ENCODE assay signal across 17 cellular contexts in the genomic region with DNA sequence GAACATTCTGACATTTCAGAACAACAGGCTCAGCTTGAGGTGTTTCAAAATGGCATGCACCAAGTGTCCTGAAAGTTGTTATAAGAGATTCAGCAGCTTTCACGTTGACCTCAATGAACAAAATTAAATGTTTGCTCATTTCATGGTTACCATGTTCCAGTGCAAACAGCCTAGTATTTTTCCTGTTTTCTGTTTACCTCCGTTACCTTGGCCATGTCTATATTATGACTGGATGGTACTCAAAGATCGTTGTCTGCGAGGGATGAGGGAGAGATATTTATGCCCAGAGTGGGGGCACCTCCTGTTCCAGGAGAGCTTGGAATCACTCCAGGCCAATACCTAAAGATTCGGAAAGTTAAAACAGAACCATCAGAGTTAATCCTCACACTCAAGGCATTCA.
DNase-seq lines count a peak whose midpoint lies in the region; TF ChIP-seq lines count a peak whose summit lies in the region.
"Had no signal": no experiment of that assay in that cellular context is flagged by ENCODE, and none has a peak within 500 bp of the region (broad histone marks: within the 10 kb centered on the region; RNA-seq: fewer than 3 reads in every experiment).

No MANE protein-coding gene starts in this region.

- H3K36me3 ChIP-seq in HEK293 (ENCODE audit: control insufficient read depth in 2 of 2, insufficient read depth in 1 of 2, low read length in 2 of 2), result no peaks in the 10 kb centered on the region
- no peaks in the 10 kb centered on the region for H3K36me3 ChIP-seq in osteoblast (ENCODE audit: insufficient read depth, low read length)
- no peaks in the 10 kb centered on the region for H3K36me3 ChIP-seq in MG63
- H3K36me3 ChIP-seq: BLaER1 had no signal

- H3K4me2 ChIP-seq in osteoblast (ENCODE audit: insufficient read depth, low read length), result no peak overlapping the region
- H3K4me2 ChIP-seq: BLaER1 had no signal

- H3K4me1 Mint-ChIP-seq in activated naive CD4-positive, alpha-beta T cell treated with anti-CD3 and anti-CD28 coated beads, Interleukin-2, amount 10 ng/mL, durations not matched to agents 7 days and 5 days, result no peaks in the 10 kb centered on the region
- H3K4me1 Mint-ChIP-seq: B cell; CD14-positive monocyte; CD8-positive, alpha-beta memory T cell had no signal

- H3K27ac Mint-ChIP-seq in activated naive CD4-positive, alpha-beta T cell treated with anti-CD3 and anti-CD28 coated beads, Interleukin-2, amount 10 ng/mL, durations not matched to agents 7 days and 5 days, result no peak overlapping the region
- H3K27ac Mint-ChIP-seq: B cell; CD14-positive monocyte; CD4-positive, alpha-beta T cell; CD8-positive, alpha-beta memory T cell had no signal

- no peaks in the 10 kb centered on the region for H3K79me2 ChIP-seq in osteoblast (ENCODE audit: insufficient read depth, low read length)

- TF ChIP-seq CTCF in HEK293 (tag by site-specific recombination; IDR thresholded peaks at IDR 0.05) (no peak), osteoblast (IDR thresholded peaks at IDR 0.05; ENCODE audit: extremely low read depth, low read depth, low read length) (no peak)

- H2AFZ ChIP-seq in osteoblast (ENCODE audit: low read length), result peak overlapping the region; percentile 44

- POLR2A ChIA-PET in HEK293 (lab: Yijun Ruan, JAX), result no interaction called here

- H4K20me1 ChIP-seq in osteoblast (ENCODE audit: insufficient read depth, low read length), result no peaks in the 10 kb centered on the region
- H4K20me1 ChIP-seq: BLaER1 had no signal

- H3K4me1 ChIP-seq in HEK293 (ENCODE audit: control insufficient read depth, insufficient read depth, low read length), result no peaks in the 10 kb centered on the region
- no peaks in the 10 kb centered on the region for H3K4me1 ChIP-seq in osteoblast (ENCODE audit: insufficient read depth, low read length)
- H3K4me1 ChIP-seq: BLaER1 had no signal

- no peaks in the 10 kb centered on the region for H3K36me3 Mint-ChIP-seq in activated naive CD4-positive, alpha-beta T cell treated with anti-CD3 and anti-CD28 coated beads, Interleukin-2, amount 10 ng/mL, durations not matched to agents 7 days and 5 days
- H3K36me3 Mint-ChIP-seq: CD14-positive monocyte; CD8-positive, alpha-beta memory T cell had no signal

- no peaks in the 10 kb centered on the region for H3K9me3 Mint-ChIP-seq in activated naive CD4-positive, alpha-beta T cell treated with anti-CD3 and anti-CD28 coated beads, Interleukin-2, amount 10 ng/mL, durations not matched to agents 7 days and 5 days
- H3K9me3 Mint-ChIP-seq: CD14-positive monocyte; CD4-positive, alpha-beta T cell; CD8-positive, alpha-beta memory T cell had no signal

- H3K27ac ChIP-seq in HEK293 (ENCODE audit: extremely low read depth, low read depth, low read length), result no peak overlapping the region
- no peak overlapping the region for H3K27ac ChIP-seq in osteoblast (ENCODE audit: low read depth, low read length)
- H3K27ac ChIP-seq: 22Rv1, BLaER1 had no signal

- H3K9me3 ChIP-seq in HEK293 (ENCODE audit: control insufficient read depth, insufficient read depth, low read depth, low read length) (no peaks in the 10 kb centered on the region), osteoblast (ENCODE audit: low read depth, low read length) (no peaks in the 10 kb centered on the region), MG63 (no peaks in the 10 kb centered on the region)
- H3K9me3 ChIP-seq: BLaER1 had no signal

- H3K4me3 ChIP-seq in HEK293 (ENCODE audit: low read depth, low read length) (no peak overlapping the region), osteoblast (ENCODE audit: insufficient read depth, low read length) (no peak overlapping the region), MG63 (no peak overlapping the region)
- H3K4me3 ChIP-seq: BLaER1 had no signal

- CTCF ChIA-PET in HEK293 (lab: Yijun Ruan, JAX), result interaction anchor here (0.7 kb wide), 1 partner anchor 27 kb away, joined by 3 read pairs; no protein-coding TSS in a partner anchor
- CTCF ChIA-PET in activated naive CD4-positive, alpha-beta T cell treated with anti-CD3 and anti-CD28 coated beads, Interleukin-2, amount 10 ng/mL, durations not matched to agents 7 days and 5 days (lab: Charles Lee), result no interaction called here

- no peak overlapping the region for H3K4me3 Mint-ChIP-seq in activated naive CD4-positive, alpha-beta T cell treated with anti-CD3 and anti-CD28 coated beads, Interleukin-2, amount 10 ng/mL, durations not matched to agents 7 days and 5 days
- H3K4me3 Mint-ChIP-seq: B cell; CD14-positive monocyte; CD4-positive, alpha-beta T cell; CD8-positive, alpha-beta memory T cell had no signal

- peak; percentile 34 for DNase-seq in DMS53 (lab: John Stamatoyannopoulos, UW)
- no peak for DNase-seq in DMS53 treated with DMSO at 0.1 percent for 48 hours (lab: John Stamatoyannopoulos, UW; ENCODE audit: unreplicated experiment)
- peak; percentile 36 for DNase-seq in osteoblast (ENCODE audit: insufficient read length, low spot score, missing footprints)
- DNase-seq in glomerular visceral epithelial cell (ENCODE audit: extremely low spot score), result no peak
- no peak for DNase-seq in activated naive CD4-positive, alpha-beta T cell treated with anti-CD3 and anti-CD28 coated beads, Interleukin-2, amount 10 ng/mL, durations not matched to agents 7 days and 5 days
- DNase-seq in MG63, result no peak
- DNase-seq: CD4-positive, alpha-beta T cell; CD8-positive, alpha-beta memory T cell; DMS 273 treated with DMSO at 0.1 percent for 48 hours; DND-41; H7; HCEC 1CT had no signal

- H3K27me3 ChIP-seq in osteoblast (ENCODE audit: insufficient read depth, low read length) (no peaks in the 10 kb centered on the region), MG63 (no peaks in the 10 kb centered on the region)
- H3K27me3 ChIP-seq: BLaER1 had no signal

- H3K27me3 Mint-ChIP-seq in activated naive CD4-positive, alpha-beta T cell treated with anti-CD3 and anti-CD28 coated beads, Interleukin-2, amount 10 ng/mL, durations not matched to agents 7 days and 5 days, result peaks cover 12% of the 10 kb centered on the region

TF ChIP-seq in HEK293, 187 proteins besides CTCF, POLR2A, EP300 and RAD21:
- TF ChIP-seq ZNF112 (tag by site-specific recombination; IDR thresholded peaks at IDR 0.05) (0 out of 2 replicates have a peak, but pooled peaks have one; percentile 40), ZNF548 (tag by site-specific recombination; IDR thresholded peaks at IDR 0.05) (no peak)

Comparison
In these comparisons a context has a peak if more than half of its experiments do, and no peak if none do; other contexts are left out.
1. DNase-seq: peak in DMS53 (single experiment) and osteoblast (single experiment); none in DMS53 treated with DMSO at 0.1 percent for 48 hours (single experiment), glomerular visceral epithelial cell (single experiment), activated naive CD4-positive, alpha-beta T cell treated with anti-CD3 and anti-CD28 coated beads, Interleukin-2, amount 10 ng/mL, durations not matched to agents 7 days and 5 days (single experiment) and MG63 (single experiment).